ENCODE assay signal across 15 cellular contexts in the genomic region with DNA sequence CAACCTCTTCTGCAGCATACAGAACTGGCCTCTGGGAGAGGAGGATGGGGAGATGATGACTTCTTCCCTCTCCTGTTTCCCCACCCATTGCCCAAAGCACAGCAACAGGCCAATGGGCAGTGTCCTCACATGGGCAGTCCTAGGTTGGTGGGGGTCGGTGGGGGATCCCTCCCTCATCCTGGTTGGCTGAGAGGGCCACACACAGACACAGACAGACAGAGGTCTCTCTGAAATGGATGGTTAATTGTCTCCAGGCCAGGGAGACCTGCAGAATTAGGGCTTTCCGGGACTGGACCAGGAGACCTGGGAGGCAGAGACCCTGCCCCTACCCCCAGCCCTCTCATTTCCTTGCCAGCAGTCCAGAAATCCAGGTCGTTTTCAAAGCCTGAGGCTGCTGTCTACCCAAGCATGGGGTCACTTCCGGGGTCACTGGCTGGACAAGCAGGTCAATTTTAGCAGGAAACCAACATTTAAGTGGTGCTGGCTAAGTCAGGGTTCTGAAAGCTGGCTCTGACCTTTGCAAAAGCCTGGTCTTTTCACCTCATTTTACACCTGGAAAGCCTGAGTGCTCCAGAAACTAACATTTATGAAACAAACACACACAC. TPM values are rescaled to one million over a fixed set of nuclear protein-coding genes. Genes with fewer than 3 reads are reported as not detected.
DNase-seq lines count a peak whose midpoint lies in the region; ATAC-seq, FAIRE-seq and TF ChIP-seq lines count a peak whose summit lies in the region.
"Had no signal": no experiment of that assay in that cellular context is flagged by ENCODE, and none has a peak within 500 bp of the region (broad histone marks: within the 10 kb centered on the region; RNA-seq: fewer than 3 reads in every experiment).

No MANE protein-coding gene starts in this region.

- peaks cover 0 to 9% (median 2%) of the 10 kb centered on the region in 3 experiments; a peak in 6 of 7 replicates for H3K36me3 Mint-ChIP-seq in H9 (ENCODE audit: insufficient read depth in 1 of 3, low read depth in 3 of 3)
- H3K36me3 Mint-ChIP-seq in nephron progenitor cell (ENCODE audit: low read depth): no peaks in the 10 kb centered on the region
- H3K36me3 Mint-ChIP-seq: CD4-positive, alpha-beta memory T cell had no signal

- H3T11ph ChIP-seq in H9 (ENCODE audit: low read length): no peak overlapping the region

- H3K23ac ChIP-seq in H9 (ENCODE audit: insufficient read length, low read depth, low read length): no peak overlapping the region
- H3K23ac ChIP-seq in H1 (ENCODE audit: insufficient read length): no peak overlapping the region

- H2AK5ac ChIP-seq in H9 (ENCODE audit: insufficient read length, low read length): no peak overlapping the region
- no peak overlapping the region for H2AK5ac ChIP-seq in H1 (ENCODE audit: low read depth, low read length)

- H3K79me2 ChIP-seq in H9 (ENCODE audit: insufficient read depth, low read length) (no peaks in the 10 kb centered on the region), H1 (ENCODE audit: control insufficient read depth in 1 of 2, insufficient read depth in 2 of 2, low read length in 2 of 2) (no peaks in the 10 kb centered on the region)

- no peak overlapping the region for H3K27ac Mint-ChIP-seq in H9
- no peak overlapping the region for H3K27ac Mint-ChIP-seq in nephron progenitor cell
- H3K27ac Mint-ChIP-seq: CD4-positive, alpha-beta memory T cell; HFFc6 had no signal

- TF ChIP-seq RAD21 in H1 (IDR thresholded peaks at IDR 0.05 in 1 of 2, conservative IDR thresholded peaks at IDR 0.05 in 1 of 2; ENCODE audit: low read depth in 2 of 2, low read length in 2 of 2): no peak

- H3K23me2 ChIP-seq in H9 (ENCODE audit: insufficient read length, low read depth, low read length, poor library complexity, severe bottlenecking) (peaks cover 3% of the 10 kb centered on the region), H1 (ENCODE audit: low read depth, low read length) (peaks cover 4% of the 10 kb centered on the region; the same call in 1 of the 2 replicates)

- DNase-seq in ELF-1 (ENCODE audit: low read depth, low spot score) (peak; percentile 79), H9 (peak; percentile 65), H1 (ENCODE audit: low read depth in 1 of 2, low spot score in 2 of 2) (no peak), nephron progenitor cell (peak; percentile 38), SHP77 treated with DMSO at 0.1 percent for 48 hours (lab: John Stamatoyannopoulos, UW) (no peak)
- DNase-seq: BE2C; CD4-positive, alpha-beta memory T cell; DMS79; GOT3; HCEC 1CT; HFFc6 had no signal

- no peaks in the 10 kb centered on the region for H4K20me1 ChIP-seq in H9 (ENCODE audit: control insufficient read depth, insufficient read depth, insufficient read length)
- no peaks in the 10 kb centered on the region for H4K20me1 ChIP-seq in H1 (replicated peaks in 1 of 2; ENCODE audit: control insufficient read depth in 1 of 2, insufficient read depth in 2 of 2, low read length in 2 of 2)

- H3K4me3 Mint-ChIP-seq in H9 (no peak overlapping the region), nephron progenitor cell (no peak overlapping the region)
- H3K4me3 Mint-ChIP-seq: CD4-positive, alpha-beta memory T cell; HFFc6 had no signal

- H3K9me3 ChIP-seq in H9 (ENCODE audit: control insufficient read depth, low read depth, low read length) (no peaks in the 10 kb centered on the region), H1 (ENCODE audit: insufficient read depth in 2 of 2, low read depth in 1 of 2, low read length in 1 of 2) (peaks cover 0 to 3% of the 10 kb centered on the region in 2 experiments; a peak in 1 of 4 replicates)
- H3K9me3 ChIP-seq: BE2C had no signal

- no peak overlapping the region for H2BK120ac ChIP-seq in H9 (ENCODE audit: low read depth, low read length, poor library complexity, severe bottlenecking)
- H2BK120ac ChIP-seq in H1 (replicated peaks; ENCODE audit: low read depth, low read length): no peak overlapping the region

- no peak overlapping the region for H4K8ac ChIP-seq in H9 (replicated peaks; ENCODE audit: insufficient read length, low read depth, low read length)
- H4K8ac ChIP-seq in H1 (ENCODE audit: extremely low read depth, insufficient read depth, low read length): no peak overlapping the region

- no CpG with 5 or more reads among the region's 4 CpGs for WGBS in H9 (ENCODE audit: extremely low coverage, insufficient read length, low lambda C conversion rate)
- 76% methylated on average over 4 of the region's 4 CpGs; no CpG with 5 or more reads in 1 of the 2 experiments for WGBS in H1 (ENCODE audit: extremely low coverage in 1 of 2, insufficient coverage in 1 of 2, insufficient read length in 1 of 2, insufficient replicate concordance in 2 of 2, low coverage in 1 of 2, low lambda C conversion rate in 2 of 2, missing lambda C conversion rate in 1 of 2), 2 experiments

- H3K27ac ChIP-seq in H9 (ENCODE audit: insufficient read length, low read depth, low read length): no peak overlapping the region
- no peak overlapping the region for H3K27ac ChIP-seq in H1 (ENCODE audit: low read depth, low read length)
- H3K27ac ChIP-seq: C4-2B had no signal

- H3K4me3 ChIP-seq in H1 (ENCODE audit: extremely low read depth in 1 of 4, insufficient read depth in 2 of 4, low read depth in 3 of 4, low read length in 4 of 4): no peak overlapping the region

- no peak overlapping the region for H3K18ac ChIP-seq in H9 (ENCODE audit: insufficient read length, low read depth, low read length)
- H3K18ac ChIP-seq in H1 (ENCODE audit: extremely low read depth, low read length): peak overlapping the region; percentile 48; the same call in 1 of the 2 replicates

- H2BK5ac ChIP-seq in H9 (ENCODE audit: insufficient read length, low read length) (no peak overlapping the region), H1 (ENCODE audit: low read depth, low read length) (no peak overlapping the region)

- H3K27me3 ChIP-seq in H9 (ENCODE audit: insufficient read depth, low read length) (peaks cover 29% of the 10 kb centered on the region; the same call in 1 of the 2 replicates), H1 (replicated peaks in 1 of 4; ENCODE audit: control insufficient read depth in 3 of 4, extremely low read depth in 1 of 4, insufficient read depth in 3 of 4, low read length in 3 of 4) (peaks cover 15 to 39% (median 37%) of the 10 kb centered on the region in 4 experiments)
- H3K27me3 ChIP-seq: BE2C had no signal

- H3K9ac ChIP-seq in H9 (ENCODE audit: extremely low read depth, insufficient read length, low read length) (no peak overlapping the region), H1 (replicated peaks in 1 of 4; ENCODE audit: extremely low read depth in 1 of 4, low read depth in 3 of 4, low read length in 3 of 4) (no peak overlapping the region)

- no peak for TF ChIP-seq EP300 in H1 (IDR thresholded peaks at IDR 0.05; ENCODE audit: borderline replicate concordance in 1 of 2, low read depth in 2 of 2, low read length in 2 of 2)

- H4K5ac ChIP-seq in H9 (ENCODE audit: insufficient read length, low read depth, low read length): no peak overlapping the region
- no peak overlapping the region for H4K5ac ChIP-seq in H1 (ENCODE audit: insufficient read length, low read depth, low read length)

- no peak for TF ChIP-seq POLR2A in H1 (IDR thresholded peaks at IDR 0.05; ENCODE audit: control extremely low read depth in 1 of 2, low read depth in 2 of 2, low read length in 2 of 2)

- H4K91ac ChIP-seq in H9 (ENCODE audit: insufficient read length, low read depth, low read length) (no peak overlapping the region), H1 (replicated peaks; ENCODE audit: insufficient read length, low read length) (no peak overlapping the region)

- H3K4me1 ChIP-seq in H9 (ENCODE audit: insufficient read depth, low read length) (no peaks in the 10 kb centered on the region; the same call in 1 of the 2 replicates), H1 (replicated peaks in 1 of 4; ENCODE audit: control insufficient read depth in 3 of 4, insufficient read depth in 4 of 4, low read length in 3 of 4) (peaks cover 3 to 16% (median 6%) of the 10 kb centered on the region in 4 experiments)
- H3K4me1 ChIP-seq: BE2C had no signal

- TF ChIP-seq CTCF in H9 (conservative IDR thresholded peaks at IDR 0.05): no peak
- no peak for TF ChIP-seq CTCF in H1 (IDR thresholded peaks at IDR 0.05; ENCODE audit: control extremely low read depth in 1 of 3, insufficient read depth in 1 of 3, low read depth in 1 of 3, low read length in 3 of 3)
- TF ChIP-seq CTCF in nephron progenitor cell (IDR thresholded peaks at IDR 0.05): no peak

- H2BK12ac ChIP-seq in H9 (ENCODE audit: insufficient read length, low read depth, low read length): no peak overlapping the region
- H2BK12ac ChIP-seq in H1 (ENCODE audit: low read depth, low read length): no peak overlapping the region

- peaks cover 6 to 10% of the 10 kb centered on the region in 2 experiments; a peak in 4 of 5 replicates for H3K9me3 Mint-ChIP-seq in H9
- peaks cover 16% of the 10 kb centered on the region for H3K9me3 Mint-ChIP-seq in nephron progenitor cell
- H3K9me3 Mint-ChIP-seq: HFFc6 had no signal

- H3K56ac ChIP-seq in H9 (ENCODE audit: insufficient read length, low read depth, low read length) (no peak overlapping the region), H1 (replicated peaks; ENCODE audit: insufficient read length, low read depth, low read length) (no peak overlapping the region)

- H2BK20ac ChIP-seq in H9 (ENCODE audit: low read depth, low read length, poor library complexity, severe bottlenecking) (no peak overlapping the region), H1 (ENCODE audit: low read length) (no peak overlapping the region)

- H2AFZ ChIP-seq in H9 (ENCODE audit: low read length) (no peak overlapping the region), H1 (ENCODE audit: low read length) (peak overlapping the region; percentile 79)

- H2BK15ac ChIP-seq in H9 (ENCODE audit: low read depth, low read length) (no peak overlapping the region), H1 (ENCODE audit: low read length) (no peak overlapping the region)

- H3K14ac ChIP-seq in H9 (ENCODE audit: insufficient read depth, low read length) (no peak overlapping the region), H1 (ENCODE audit: insufficient read length) (no peak overlapping the region)

- POLR2A ChIA-PET in H1 (lab: Charles Lee; ENCODE audit: partially characterized antibody): no interaction called here

- H3K79me1 ChIP-seq in H9 (ENCODE audit: insufficient read depth, low read depth, low read length, poor library complexity, severe bottlenecking): no peaks in the 10 kb centered on the region
- no peaks in the 10 kb centered on the region for H3K79me1 ChIP-seq in H1 (ENCODE audit: low read depth, low read length)

- H3K4me1 Mint-ChIP-seq in H9: peaks cover 10 to 26% of the 10 kb centered on the region in 2 experiments
- peaks cover 18% of the 10 kb centered on the region for H3K4me1 Mint-ChIP-seq in nephron progenitor cell

- no peak for ATAC-seq in activated CD4-positive, CD25-positive, alpha-beta regulatory T cell treated with anti-CD3 and anti-CD28 coated beads, Interleukin-2, amount 50 U/mL, for 24 hours
- no peak for ATAC-seq in HG03280 (IDR thresholded peaks at IDR 0.05; ENCODE audit: unreplicated experiment)

- H3K27me3 Mint-ChIP-seq in H9 (ENCODE audit: low read depth): peaks cover 27% of the 10 kb centered on the region
- H3K27me3 Mint-ChIP-seq in nephron progenitor cell (ENCODE audit: low read depth, poor library complexity): peaks cover 65% of the 10 kb centered on the region

- H3K36me3 ChIP-seq in H1 (ENCODE audit: control insufficient read depth in 2 of 4, insufficient read depth in 4 of 4, low read length in 3 of 4): no peaks in the 10 kb centered on the region
- H3K36me3 ChIP-seq: BE2C had no signal

- H3K4ac ChIP-seq in H9 (ENCODE audit: low read depth, low read length) (no peak overlapping the region), H1 (replicated peaks; ENCODE audit: insufficient read length, low read depth, low read length) (no peak overlapping the region)

- H3K4me2 ChIP-seq in H9 (ENCODE audit: insufficient read depth, insufficient read length, low read length) (no peak overlapping the region), H1 (ENCODE audit: insufficient read depth in 1 of 2, low read depth in 2 of 2, low read length in 2 of 2) (no peak overlapping the region)

- CTCF ChIA-PET in H1 (lab: Charles Lee; ENCODE audit: partially characterized antibody): no interaction called here

- no peak for FAIRE-seq in H1 (lab: Jason Lieb, UNC)
- FAIRE-seq: GM12891 had no signal

RNA-seq across cellular contexts. Expression of a gene that starts 48.6 kb away (rescaled TPM):
- total RNA-seq in H9 (2021): 0.04 and 0.07 TPM in 2 replicates
- total RNA-seq in H1 (2021; fragmentation: NEBNext Ultra II Directional; extraction: Animal tissue kit (Norgen Biotek cat#: 25700)): 0.29 and 1.0 TPM in 2 replicates
- 0.09 TPM in 2 replicates for polyA plus RNA-seq in H1 (2011; rRNA removed)
- 0.09 TPM for polyA plus RNA-seq in H1 (2011; cell fraction: cytosol; rRNA removed)
- 0.20 TPM for polyA plus RNA-seq in H1 (2011; cell fraction: nucleus; rRNA removed)
- polyA plus RNA-seq in H1 (2012, experiment 1 of 2): 0.12 to 0.38 TPM (median 0.24 TPM) in 4 replicates
- 0.18 TPM for polyA plus RNA-seq in H1 (2012, experiment 2 of 2)
- polyA plus RNA-seq in H1 (2013, experiment 1 of 2): 0.30 TPM
- 0.13 TPM for polyA plus RNA-seq in H1 (2013, experiment 2 of 2)
- 0.09 TPM in 1 of 2 replicates, not detected in the other for polyA minus RNA-seq in H1 (2011; rRNA and poly(A)+ RNA removed)
- polyA minus RNA-seq in H1 (2011; cell fraction: cytosol; rRNA and poly(A)+ RNA removed): 0.73 TPM
- 0.50 TPM for polyA minus RNA-seq in H1 (2011; cell fraction: nucleus; rRNA and poly(A)+ RNA removed)
- total RNA-seq: CD4-positive, alpha-beta memory T cell had no signal
- polyA plus RNA-seq: CD4-positive, alpha-beta memory T cell had no signal

Comparison
In these comparisons a context has a peak if more than half of its experiments do, and no peak if none do; other contexts are left out.
1. DNase-seq: peak in ELF-1 (single experiment), H9 (single experiment) and nephron progenitor cell (single experiment); none in H1 (0 of 2) and SHP77 treated with DMSO at 0.1 percent for 48 hours (single experiment).